In the genomic region with DNA sequence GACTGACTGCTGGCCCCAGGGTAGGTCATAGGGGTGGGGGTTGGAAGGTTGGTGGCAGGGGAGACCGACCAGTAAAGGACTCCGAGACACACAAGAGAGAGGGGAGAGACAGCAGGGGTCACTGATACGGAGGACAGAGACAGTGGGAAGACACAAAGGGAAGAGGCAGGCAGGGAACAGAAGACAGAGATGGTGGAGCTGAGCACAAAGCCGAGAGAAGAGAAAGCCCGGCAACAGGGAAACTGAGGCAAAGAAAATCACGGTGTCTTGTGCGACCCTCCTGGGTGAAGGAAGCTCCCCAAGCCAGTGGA, we compare ENCODE assay signal across 11 cellular contexts. TPM values are rescaled to one million over a fixed set of nuclear protein-coding genes. Genes with fewer than 3 reads are reported as not detected.
DNase-seq lines count a peak whose midpoint lies in the region; ATAC-seq and TF ChIP-seq lines count a peak whose summit lies in the region.
"Had no signal": no experiment of that assay in that cellular context is flagged by ENCODE, and none has a peak within 500 bp of the region (broad histone marks: within the 10 kb centered on the region; RNA-seq: fewer than 3 reads in every experiment).

No MANE protein-coding gene starts in this region.

- H2BK5ac ChIP-seq in neuronal stem cell (ENCODE audit: low read length) = no peak overlapping the region

- H3K23ac ChIP-seq in neuronal stem cell (ENCODE audit: low read depth, low read length, poor library complexity) = no peak overlapping the region

- no peaks in the 10 kb centered on the region for H3K9me3 Mint-ChIP-seq in stimulated activated naive CD8-positive, alpha-beta T cell treated with anti-CD3 and anti-CD28 coated beads, Interleukin-15, amount 100 ng/mL, for 72 hours

- ATAC-seq in stimulated activated naive CD8-positive, alpha-beta T cell treated with anti-CD3 and anti-CD28 coated beads, Interleukin-15, amount 100 ng/mL, for 72 hours = no peak
- ATAC-seq in stimulated activated naive CD8-positive, alpha-beta T cell treated with anti-CD3 and anti-CD28 coated beads, Interleukin-15, Interleukin-2, amounts not matched to agents 100 U/mL and 50 U/mL, for 24 hours = no peak
- ATAC-seq in aorta (ENCODE audit: low FRiP score) = no peak
- no peak for ATAC-seq in GM21786 (IDR thresholded peaks at IDR 0.05; ENCODE audit: unreplicated experiment)
- no peak for ATAC-seq in HG02642 (IDR thresholded peaks at IDR 0.05; ENCODE audit: poor library complexity, unreplicated experiment)
- ATAC-seq: activated CD4-positive, CD25-positive, alpha-beta regulatory T cell treated with anti-CD3 and anti-CD28 coated beads, Interleukin-2, amount 50 U/mL, for 24 hours had no signal

- peak overlapping the region; percentile 34 to 78 for H3K4me3 Mint-ChIP-seq in stimulated activated naive CD8-positive, alpha-beta T cell treated with anti-CD3 and anti-CD28 coated beads, Interleukin-15, amount 100 ng/mL, for 72 hours

- H2BK12ac ChIP-seq in neuronal stem cell (ENCODE audit: low read length) = peak overlapping the region; percentile 76

- H3K27ac Mint-ChIP-seq in stimulated activated naive CD8-positive, alpha-beta T cell treated with anti-CD3 and anti-CD28 coated beads, Interleukin-15, amount 100 ng/mL, for 72 hours = peak overlapping the region in 1 of 2 donors; percentile 8

- peak overlapping the region; percentile 88 for H2BK15ac ChIP-seq in neuronal stem cell (ENCODE audit: low read length)

- no peaks in the 10 kb centered on the region for H3K79me1 ChIP-seq in neuronal stem cell (ENCODE audit: low read depth, low read length)

- DNase-seq in stimulated activated naive CD8-positive, alpha-beta T cell treated with anti-CD3 and anti-CD28 coated beads, Interleukin-15, amount 100 ng/mL, for 72 hours = no peak
- no peak for DNase-seq in stimulated activated naive CD8-positive, alpha-beta T cell treated with anti-CD3 and anti-CD28 coated beads, Interleukin-15, Interleukin-2, amounts not matched to agents 100 U/mL and 50 U/mL, for 24 hours
- DNase-seq in foreskin fibroblast (no peak), neuronal stem cell (ENCODE audit: low spot score) (no peak), aorta (no peak), hippocampal formation (lab: John Stamatoyannopoulos, UW) (no peak)
- DNase-seq: BE2C, retina had no signal

- peak overlapping the region; percentile 83 for H2AK5ac ChIP-seq in neuronal stem cell (ENCODE audit: low read depth, low read length)

- peak overlapping the region; percentile 65 for H2AFZ ChIP-seq in neuronal stem cell (ENCODE audit: low read length)

- no peak for TF ChIP-seq CTCF in foreskin fibroblast (IDR thresholded peaks at IDR 0.05; ENCODE audit: low read depth, low read length)

- peaks cover 64% of the 10 kb centered on the region for H3K27me3 Mint-ChIP-seq in stimulated activated naive CD8-positive, alpha-beta T cell treated with anti-CD3 and anti-CD28 coated beads, Interleukin-15, amount 100 ng/mL, for 72 hours

- H3K4me1 Mint-ChIP-seq in stimulated activated naive CD8-positive, alpha-beta T cell treated with anti-CD3 and anti-CD28 coated beads, Interleukin-15, amount 100 ng/mL, for 72 hours = peaks cover 19% of the 10 kb centered on the region

- H3K27me3 ChIP-seq in neuronal stem cell (ENCODE audit: control insufficient read depth in 3 of 3, insufficient read depth in 3 of 3, low read depth in 1 of 3, low read length in 3 of 3) (peaks cover 0 to 51% (median 0%) of the 10 kb centered on the region in 3 experiments), aorta (ENCODE audit: control insufficient read depth in 1 of 2, insufficient read depth in 2 of 2, low read length in 1 of 2) (no peaks in the 10 kb centered on the region)
- H3K27me3 ChIP-seq: BE2C had no signal

- no CpG with 5 or more reads among the region's 7 CpGs for WGBS in neuronal stem cell (ENCODE audit: extremely low coverage in 2 of 2, insufficient read length in 2 of 2, insufficient replicate concordance in 1 of 2), 2 donors
- WGBS in aorta, 2 donors = 0 to 2% methylated on average over 7 of the region's 7 CpGs

- H3K36me3 ChIP-seq in neuronal stem cell (replicated peaks in 1 of 2; ENCODE audit: control insufficient read depth in 2 of 2, insufficient read depth in 2 of 2, low read length in 2 of 2) (no peaks in the 10 kb centered on the region), aorta (ENCODE audit: control insufficient read depth in 1 of 2, insufficient read depth in 2 of 2, low read length in 1 of 2) (no peaks in the 10 kb centered on the region)
- H3K36me3 ChIP-seq: BE2C had no signal

- no peak overlapping the region for H4K8ac ChIP-seq in neuronal stem cell (ENCODE audit: low read depth, low read length)

- no peak overlapping the region for H3K27ac ChIP-seq in neuronal stem cell (replicated peaks; ENCODE audit: low read length)
- H3K27ac ChIP-seq in aorta (ENCODE audit: low read depth in 1 of 2, low read length in 2 of 2) = peak overlapping the region; percentile 88 to 100

- H3K4me2 ChIP-seq in neuronal stem cell (ENCODE audit: insufficient read depth, low read length, poor library complexity, severe bottlenecking) = peak overlapping the region; percentile 73

- H2BK120ac ChIP-seq in neuronal stem cell (ENCODE audit: low read depth, low read length) = peak overlapping the region; percentile 36

- H3K9me3 ChIP-seq in neuronal stem cell (replicated peaks in 1 of 2; ENCODE audit: control insufficient read depth in 2 of 2, insufficient read depth in 1 of 2, low read depth in 1 of 2, low read length in 2 of 2) (no peaks in the 10 kb centered on the region), aorta (ENCODE audit: control insufficient read depth, low read length) (no peaks in the 10 kb centered on the region)
- H3K9me3 ChIP-seq: BE2C had no signal

- H3K4me3 ChIP-seq in foreskin fibroblast (ENCODE audit: low read depth in 1 of 2, low read length in 2 of 2) (peak overlapping the region; percentile 27 to 84), neuronal stem cell (ENCODE audit: low read length in 2 of 2) (peak overlapping the region in 1 of 2 donors; percentile 79), aorta (ENCODE audit: low read length in 2 of 2) (peak overlapping the region; percentile 90 to 91)

- intact Hi-C loops in aorta (cut with DNase I) = loop anchor here (2.0 kb wide), 2 partner anchors 18 to 22 kb away; no protein-coding TSS in a partner anchor

- peak overlapping the region; percentile 94 for H3K18ac ChIP-seq in neuronal stem cell (ENCODE audit: low read length)

- peaks cover 8 to 26% of the 10 kb centered on the region in 2 donors for H3K4me1 ChIP-seq in neuronal stem cell (ENCODE audit: control insufficient read depth in 2 of 2, insufficient read depth in 1 of 2, low read depth in 1 of 2, low read length in 2 of 2)
- H3K4me1 ChIP-seq in aorta (ENCODE audit: control insufficient read depth in 1 of 2, insufficient read depth in 2 of 2, low read length in 2 of 2) = peaks cover 2 to 9% of the 10 kb centered on the region in 2 donors

- H3K14ac ChIP-seq in neuronal stem cell (ENCODE audit: low read length) = no peak overlapping the region

- no peak overlapping the region for H4K91ac ChIP-seq in neuronal stem cell (ENCODE audit: low read depth, low read length, poor library complexity)

- no peak overlapping the region for H3K4ac ChIP-seq in neuronal stem cell (ENCODE audit: low read length)

- H3K9ac ChIP-seq in neuronal stem cell (ENCODE audit: low read depth, low read length, poor library complexity) = peak overlapping the region; percentile 83

RNA-seq across cellular contexts. Expression of a gene that starts 0.5 kb away (rescaled TPM):
- 4.1 TPM for polyA plus RNA-seq in neuronal stem cell (2013, experiment 1 of 2)
- polyA plus RNA-seq in neuronal stem cell (2013, experiment 2 of 2) = 4.2 TPM
- total RNA-seq in aorta = 100 to 1,000 TPM in 1 of 2 donors, 10 to 100 TPM in 1; 86.9 to 171 TPM
- polyA plus RNA-seq in aorta = 10 to 100 TPM; 51.3 to 82.1 TPM

RNA-seq across cellular contexts. Expression of a gene that starts 9.3 kb away (rescaled TPM):
- polyA plus RNA-seq in neuronal stem cell (2013, experiment 1 of 2) = 0.01 TPM
- not detected for polyA plus RNA-seq in neuronal stem cell (2013, experiment 2 of 2)
- 1 to 10 TPM; 1.5 TPM for total RNA-seq in aorta
- under 1 TPM; 0.05 to 0.25 TPM for polyA plus RNA-seq in aorta

RNA-seq across cellular contexts. Expression of a gene that starts 22.1 kb away (rescaled TPM):
- polyA plus RNA-seq in neuronal stem cell (2013, experiment 1 of 2) = not detected
- polyA plus RNA-seq in neuronal stem cell (2013, experiment 2 of 2) = not detected
- not detected for total RNA-seq in aorta
- 10 to 100 TPM in 1 of 2 donors, not detected in 1; 31.4 TPM for polyA plus RNA-seq in aorta

RNA-seq across cellular contexts. Expression of a gene that starts 37.9 kb away (rescaled TPM):
- 14.3 TPM for polyA plus RNA-seq in neuronal stem cell (2013, experiment 1 of 2)
- polyA plus RNA-seq in neuronal stem cell (2013, experiment 2 of 2) = 14.6 TPM
- 10 to 100 TPM; 11.3 to 15.2 TPM for total RNA-seq in aorta
- 10 to 100 TPM in 1 of 2 donors, 1 to 10 TPM in 1; 6.1 to 11.0 TPM for polyA plus RNA-seq in aorta

RNA-seq across cellular contexts. Expression of a gene that starts 47.7 kb away (rescaled TPM):
- polyA plus RNA-seq in neuronal stem cell (2013, experiment 1 of 2) = 1.0 TPM
- 0.91 TPM for polyA plus RNA-seq in neuronal stem cell (2013, experiment 2 of 2)
- total RNA-seq in aorta = 10 to 100 TPM in 1 of 2 donors, 1 to 10 TPM in 1; 5.4 to 10.3 TPM
- 1 to 10 TPM in 1 of 2 donors, under 1 TPM in 1; 0.88 to 8.6 TPM for polyA plus RNA-seq in aorta
